ENCODE assay signal across 8 cellular contexts in the genomic region with DNA sequence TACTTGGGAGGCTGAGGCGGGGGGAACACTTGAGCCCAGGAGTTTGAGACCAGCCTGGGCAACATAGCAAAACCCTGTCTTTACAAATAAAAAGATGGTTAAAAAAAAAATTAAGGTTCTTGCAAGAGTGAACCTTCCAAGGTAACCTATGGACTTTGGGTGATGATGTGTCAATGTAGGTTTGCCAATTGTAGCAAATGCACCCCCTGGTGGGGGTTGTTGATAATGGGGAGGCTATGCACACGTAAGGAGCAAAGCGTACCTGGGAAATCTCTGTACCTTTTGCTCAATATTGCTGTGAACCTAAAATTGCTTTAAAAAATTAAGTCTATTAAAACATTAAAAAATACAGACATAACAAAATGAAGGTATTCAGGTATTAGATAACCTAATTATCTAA.
A peak's percentile ranks its signal among the peaks of the same experiment; 100 is the strongest.
DNase-seq lines count a peak whose midpoint lies in the region; ATAC-seq, FAIRE-seq and TF ChIP-seq lines count a peak whose summit lies in the region.

No MANE protein-coding gene starts in this region.

- DNase-seq in BJ (ENCODE audit: low read depth) (no peak), endothelial cell of umbilical vein (ENCODE audit: low read depth, low spot score) (peak; percentile 9), GF-D8 (lab: John Stamatoyannopoulos, UW) (no peak)
- DNase-seq in stimulated activated CD4-positive, alpha-beta T cell treated with anti-CD3 and anti-CD28 coated beads, Interleukin-15, amount 100 ng/mL, for 24 hours = peak; percentile 49
- no peak for DNase-seq in activated T-helper 2 cell treated with anti-CD3 and anti-CD28 coated beads, Interferon-gamma antibody, Interleukin-2, Interleukin-4, amounts not matched to agents 10 μg/mL and 5 μg/mL and 100 μg/mL, durations not matched to agents 14 hours and 24 hours and 36 hours (ENCODE audit: low spot score)

- POLR2A ChIA-PET in BJ (lab: Charles Lee) (no interaction called here), endothelial cell of umbilical vein (lab: Charles Lee) (no interaction called here)

- H4K20me1 ChIP-seq in OCI-LY1 (ENCODE audit: insufficient read depth, low read length) (no peaks in the 10 kb centered on the region), endothelial cell of umbilical vein (replicated peaks; ENCODE audit: control insufficient read depth, extremely low read depth, insufficient read depth, low read length) (no peaks in the 10 kb centered on the region)

- H3K27ac ChIP-seq in OCI-LY1 (ENCODE audit: low read depth, low read length, poor library complexity, severe bottlenecking) (no peak overlapping the region), endothelial cell of umbilical vein (ENCODE audit: insufficient read depth, low read depth, low read length) (no peak overlapping the region)

- FAIRE-seq in endothelial cell of umbilical vein (lab: Jason Lieb, UNC) = no peak

- ATAC-seq in GM19328 (IDR thresholded peaks at IDR 0.05; ENCODE audit: unreplicated experiment) (peak; percentile 53), HG02571 (IDR thresholded peaks at IDR 0.05; ENCODE audit: unreplicated experiment) (no peak)

- no peak overlapping the region for H3K4me3 ChIP-seq in BJ (ENCODE audit: low read depth, low read length)
- no peak overlapping the region for H3K4me3 ChIP-seq in OCI-LY1 (ENCODE audit: low read depth, low read length, poor library complexity, severe bottlenecking)
- H3K4me3 ChIP-seq in endothelial cell of umbilical vein (replicated peaks in 1 of 3; ENCODE audit: insufficient read depth in 1 of 3, low read depth in 1 of 3, low read length in 3 of 3) = no peak overlapping the region

- no peaks in the 10 kb centered on the region for H3K9me3 ChIP-seq in OCI-LY1 (ENCODE audit: low read length)
- no peaks in the 10 kb centered on the region for H3K9me3 ChIP-seq in endothelial cell of umbilical vein (replicated peaks; ENCODE audit: control insufficient read depth, insufficient read depth, low read length)

- no peaks in the 10 kb centered on the region for H3K9me1 ChIP-seq in endothelial cell of umbilical vein (replicated peaks; ENCODE audit: control insufficient read depth, extremely low read depth, insufficient read depth, low read length)

- no peak overlapping the region for H3K4me3 Mint-ChIP-seq in activated T-helper 2 cell treated with anti-CD3 and anti-CD28 coated beads, Interferon-gamma antibody, Interleukin-2, Interleukin-4, amounts not matched to agents 10 μg/mL and 5 μg/mL and 100 μg/mL, durations not matched to agents 14 hours and 24 hours and 36 hours (ENCODE audit: low read depth)

- no peak for TF ChIP-seq POLR2A in endothelial cell of umbilical vein (IDR thresholded peaks at IDR 0.05; ENCODE audit: low read depth, low read length)

- H3K4me1 ChIP-seq in OCI-LY1 (ENCODE audit: insufficient read depth, low read length, severe bottlenecking) (no peaks in the 10 kb centered on the region), endothelial cell of umbilical vein (ENCODE audit: control insufficient read depth, extremely low read depth, insufficient read depth, low read length) (no peaks in the 10 kb centered on the region)

- intact Hi-C loops in endothelial cell of umbilical vein (cut with micrococcal nuclease) = no loop called here
- intact Hi-C loops in activated T-helper 2 cell treated with anti-CD3 and anti-CD28 coated beads, Interferon-gamma antibody, Interleukin-2, Interleukin-4, amounts not matched to agents 10 μg/mL and 5 μg/mL and 100 μg/mL, durations not matched to agents 14 hours and 24 hours and 36 hours (cut with micrococcal nuclease) = no loop called here

- H3K27me3 ChIP-seq in BJ (ENCODE audit: control insufficient read depth, insufficient read depth, low read length) = no peaks in the 10 kb centered on the region
- H3K27me3 ChIP-seq in OCI-LY1 (ENCODE audit: insufficient read depth, low read length) = no peaks in the 10 kb centered on the region
- H3K27me3 ChIP-seq in endothelial cell of umbilical vein (ENCODE audit: control insufficient read depth in 2 of 2, insufficient read depth in 2 of 2, low read length in 2 of 2) = no peaks in the 10 kb centered on the region

- H3K79me2 ChIP-seq in OCI-LY1 (ENCODE audit: insufficient read depth, low read length) = no peaks in the 10 kb centered on the region
- H3K79me2 ChIP-seq in endothelial cell of umbilical vein (ENCODE audit: control insufficient read depth, insufficient read depth, low read length) = no peaks in the 10 kb centered on the region

- H3K36me3 ChIP-seq in BJ (ENCODE audit: control insufficient read depth, insufficient read depth, low read length) (no peaks in the 10 kb centered on the region), OCI-LY1 (ENCODE audit: insufficient read depth, low read length) (no peaks in the 10 kb centered on the region), endothelial cell of umbilical vein (ENCODE audit: control insufficient read depth in 2 of 2, extremely low read depth in 1 of 2, insufficient read depth in 2 of 2, low read length in 2 of 2) (no peaks in the 10 kb centered on the region)

- no peaks in the 10 kb centered on the region for H3K27me3 Mint-ChIP-seq in activated T-helper 2 cell treated with anti-CD3 and anti-CD28 coated beads, Interferon-gamma antibody, Interleukin-2, Interleukin-4, amounts not matched to agents 10 μg/mL and 5 μg/mL and 100 μg/mL, durations not matched to agents 14 hours and 24 hours and 36 hours (ENCODE audit: low read depth)

- H3F3A ChIP-seq in OCI-LY1 (ENCODE audit: insufficient read depth, low read length) = no peaks in the 10 kb centered on the region

- no peaks in the 10 kb centered on the region for H3K36me3 Mint-ChIP-seq in activated T-helper 2 cell treated with anti-CD3 and anti-CD28 coated beads, Interferon-gamma antibody, Interleukin-2, Interleukin-4, amounts not matched to agents 10 μg/mL and 5 μg/mL and 100 μg/mL, durations not matched to agents 14 hours and 24 hours and 36 hours (ENCODE audit: low read depth)

- H3K9ac ChIP-seq in OCI-LY1 (ENCODE audit: low read length) (no peak overlapping the region), endothelial cell of umbilical vein (replicated peaks; ENCODE audit: extremely low read depth, insufficient read depth, low read length) (no peak overlapping the region)

- H2AFZ ChIP-seq in OCI-LY1 (ENCODE audit: low read length) = no peak overlapping the region
- no peak overlapping the region for H2AFZ ChIP-seq in endothelial cell of umbilical vein (ENCODE audit: low read depth, low read length)

- no peak overlapping the region for H3K27ac Mint-ChIP-seq in activated T-helper 2 cell treated with anti-CD3 and anti-CD28 coated beads, Interferon-gamma antibody, Interleukin-2, Interleukin-4, amounts not matched to agents 10 μg/mL and 5 μg/mL and 100 μg/mL, durations not matched to agents 14 hours and 24 hours and 36 hours

- TF ChIP-seq CTCF in BJ (IDR thresholded peaks at IDR 0.05; ENCODE audit: insufficient read depth, low read depth, low read length) = peak; percentile 43
- TF ChIP-seq CTCF in OCI-LY1 (IDR thresholded peaks at IDR 0.05; ENCODE audit: low read length) = peak; percentile 61
- peak; percentile 21 to 31 for TF ChIP-seq CTCF in endothelial cell of umbilical vein (IDR thresholded peaks at IDR 0.05; ENCODE audit: extremely low read depth in 1 of 2, insufficient read depth in 1 of 2, low read depth in 1 of 2, low read length in 2 of 2)

- CTCF ChIA-PET in BJ (lab: Yijun Ruan, JAX) (interaction anchor here (0.8 to 1.3 kb wide), 5 partner anchors 11 to 45 kb away, joined by 3 to 5 read pairs (median 4); no protein-coding TSS in a partner anchor), endothelial cell of umbilical vein (lab: Charles Lee) (interaction anchor here (0.8 to 1.8 kb wide), 7 partner anchors 10 to 1175 kb away, joined by 3 to 4 read pairs (median 3); no protein-coding TSS in a partner anchor)

- dilution Hi-C loops in endothelial cell of umbilical vein (cut with MboI; ENCODE audit: extremely low pct_ligation_motif_present, low sequenced_read_pairs) = no loop called here

- H3K4me2 ChIP-seq in OCI-LY1 (ENCODE audit: low read length) (no peak overlapping the region), endothelial cell of umbilical vein (ENCODE audit: insufficient read depth, low read length) (no peak overlapping the region)

- BruUV-seq in endothelial cell of umbilical vein (replicated peaks; lab: Mats Ljungman, UMichigan) = no TSS peak

- H3K4me1 Mint-ChIP-seq in activated T-helper 2 cell treated with anti-CD3 and anti-CD28 coated beads, Interferon-gamma antibody, Interleukin-2, Interleukin-4, amounts not matched to agents 10 μg/mL and 5 μg/mL and 100 μg/mL, durations not matched to agents 14 hours and 24 hours and 36 hours (ENCODE audit: low read depth) = no peaks in the 10 kb centered on the region

- H3K9me2 ChIP-seq in OCI-LY1 (ENCODE audit: low read depth, low read length) = no peaks in the 10 kb centered on the region

- no peaks in the 10 kb centered on the region for H3K9me3 Mint-ChIP-seq in activated T-helper 2 cell treated with anti-CD3 and anti-CD28 coated beads, Interferon-gamma antibody, Interleukin-2, Interleukin-4, amounts not matched to agents 10 μg/mL and 5 μg/mL and 100 μg/mL, durations not matched to agents 14 hours and 24 hours and 36 hours

TF ChIP-seq in endothelial cell of umbilical vein, 7 proteins besides CTCF, POLR2A, EP300 and RAD21:
- TF ChIP-seq MYC (IDR thresholded peaks at IDR 0.05; ENCODE audit: low read depth, low read length) (no peak), POLR2AphosphoS5 (IDR thresholded peaks at IDR 0.05; ENCODE audit: insufficient read depth, low read depth, low read length) (no peak), JUN (IDR thresholded peaks at IDR 0.05; ENCODE audit: borderline replicate concordance, insufficient read depth, insufficient read length, low read depth) (no peak), EZH2 (IDR thresholded peaks at IDR 0.05; ENCODE audit: borderline replicate concordance, low read depth, low read length, severe bottlenecking) (no peak), FOS (IDR thresholded peaks at IDR 0.05; ENCODE audit: borderline replicate concordance, insufficient read depth, low read length) (no peak), GATA2 (IDR thresholded peaks at IDR 0.05; ENCODE audit: insufficient read depth, insufficient read length, low read depth, low read length) (no peak)
- TF ChIP-seq, protein P1, sequence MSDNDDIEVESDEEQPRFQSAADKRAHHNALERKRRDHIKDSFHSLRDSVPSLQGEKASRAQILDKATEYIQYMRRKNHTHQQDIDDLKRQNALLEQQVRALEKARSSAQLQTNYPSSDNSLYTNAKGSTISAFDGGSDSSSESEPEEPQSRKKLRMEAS (IDR thresholded peaks at IDR 0.05; ENCODE audit: insufficient read depth, insufficient read length) = no peak
TF ChIP-seq in endothelial cell of umbilical vein: peak in this region for 0.

Comparison
In these comparisons a context has a peak if more than half of its experiments do, and no peak if none do; other contexts are left out.
1. DNase-seq: peak in endothelial cell of umbilical vein (single experiment) and stimulated activated CD4-positive, alpha-beta T cell treated with anti-CD3 and anti-CD28 coated beads, Interleukin-15, amount 100 ng/mL, for 24 hours (single experiment); none in BJ (single experiment), GF-D8 (single experiment) and activated T-helper 2 cell treated with anti-CD3 and anti-CD28 coated beads, Interferon-gamma antibody, Interleukin-2, Interleukin-4, amounts not matched to agents 10 μg/mL and 5 μg/mL and 100 μg/mL, durations not matched to agents 14 hours and 24 hours and 36 hours (single experiment).
2. Peak in every context shown above with its lines, with median percentiles within 50 percentile points of each other: CTCF ChIP-seq.